1 cellular context compared by ENCODE assay signal in genomic region chr6:150493552-150493951, GRCh38.
TF ChIP-seq lines count a peak whose summit lies in the region.

No MANE protein-coding gene starts in this region.

TF ChIP-seq in K562, 482 proteins besides CTCF, POLR2A, EP300 and RAD21:
- TF ChIP-seq ZNF431 (CRISPR knock-in tag; IDR thresholded peaks at IDR 0.05), result 0 out of 2 replicates have a peak, but pooled peaks have one; percentile 32
TF ChIP-seq in K562: peak in this region for 1; not testable (repeated sequence) for 481.
